28 cellular contexts compared by ENCODE assay signal in the genomic region with DNA sequence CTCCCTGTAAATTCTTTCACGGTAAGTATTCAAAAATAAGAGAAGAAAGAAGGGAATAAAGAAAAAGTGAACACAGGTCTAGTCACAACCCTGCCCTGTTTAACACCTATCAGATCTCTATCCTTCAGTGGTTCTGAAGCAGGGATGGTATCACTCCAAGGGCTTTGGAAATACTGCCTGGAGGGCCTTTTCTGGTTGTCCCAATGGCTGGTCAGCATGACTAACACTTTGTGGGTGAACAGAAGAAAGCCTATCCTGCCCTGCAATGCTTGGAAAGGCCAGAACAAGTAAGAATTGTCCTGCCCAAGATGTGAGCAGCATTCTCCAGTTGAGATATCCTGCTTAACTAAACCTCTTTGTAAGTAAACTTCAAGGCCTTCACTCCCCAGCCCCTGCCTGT.
DNase-seq lines count a peak whose midpoint lies in the region; ATAC-seq and TF ChIP-seq lines count a peak whose summit lies in the region.
"Had no signal": no experiment of that assay in that cellular context is flagged by ENCODE, and none has a peak within 500 bp of the region (broad histone marks: within the 10 kb centered on the region; RNA-seq: fewer than 3 reads in every experiment).

No MANE protein-coding gene starts in this region.

- H3K9me3 ChIP-seq in breast epithelium = peaks cover 5 to 12% of the 10 kb centered on the region in 2 donors
- H3K9me3 ChIP-seq: ovary had no signal

- DNase-seq in MCF 10A (ENCODE audit: unreplicated experiment) = peak; percentile 65
- no peak for DNase-seq in breast epithelium (ENCODE audit: low spot score in 2 of 2)
- peak; percentile 8 for DNase-seq in T1000 (lab: John Stamatoyannopoulos, UW)
- peak; percentile 15 for DNase-seq in glomerular visceral epithelial cell (ENCODE audit: extremely low spot score)
- DNase-seq in stimulated activated effector memory CD8-positive, alpha-beta T cell treated with anti-CD3 and anti-CD28 coated beads, Interleukin-12 subunit alpha, Interleukin-12 subunit beta, amount 100 ng/mL, for 72 hours (ENCODE audit: low spot score in 2 of 2) = no peak
- no peak for DNase-seq in Ammon's horn (ENCODE audit: low spot score)
- DNase-seq: activated CD4-positive, alpha-beta T cell treated with anti-CD3 and anti-CD28 coated beads for 48 hours; activated naive CD4-positive, alpha-beta T cell treated with anti-CD3 and anti-CD28 coated beads, Interleukin-2, amount 10 ng/mL, durations not matched to agents 7 days and 5 days; activated T-cell treated with anti-CD3 and anti-CD28 coated beads, Interleukin-2, amount 50 U/mL, for 72 hours; AML-193; aorta; CD8-positive, alpha-beta memory T cell; central memory CD4-positive, alpha-beta T cell; GOT3; naive thymus-derived CD4-positive, alpha-beta T cell; NCI-H1930; NCI-H345; NCI-H82; ovary; PC-9; stimulated activated CD4-positive, alpha-beta T cell treated with anti-CD3 and anti-CD28 coated beads, Interleukin-12 subunit alpha, Interleukin-12 subunit beta, amount 100 ng/mL, for 4 hours; T-cell had no signal

- no peak overlapping the region for H3K4me3 ChIP-seq in breast epithelium
- H3K4me3 ChIP-seq: ovary, PC-9, right atrium auricular region had no signal

- peaks cover 4% of the 10 kb centered on the region for H3K36me3 Mint-ChIP-seq in MCF 10A (ENCODE audit: insufficient read depth, unreplicated experiment)
- no peaks in the 10 kb centered on the region for H3K36me3 Mint-ChIP-seq in stimulated activated effector memory CD8-positive, alpha-beta T cell treated with anti-CD3 and anti-CD28 coated beads, Interleukin-12 subunit alpha, Interleukin-12 subunit beta, amount 100 ng/mL, for 72 hours
- H3K36me3 Mint-ChIP-seq: activated naive CD4-positive, alpha-beta T cell treated with anti-CD3 and anti-CD28 coated beads, Interleukin-2, amount 10 ng/mL, durations not matched to agents 7 days and 5 days; CD8-positive, alpha-beta memory T cell; T-cell; type B pancreatic cell had no signal

- no peak overlapping the region for H3K27ac ChIP-seq in breast epithelium
- H3K27ac ChIP-seq: 22Rv1, KMS-11, ovary, PC-9, right atrium auricular region had no signal

- H3K27me3 ChIP-seq in breast epithelium = no peaks in the 10 kb centered on the region
- H3K27me3 ChIP-seq: ovary, right atrium auricular region had no signal

- CTCF ChIA-PET in MCF 10A (lab: Yijun Ruan, JAX) = no interaction called here

- H3K9me3 Mint-ChIP-seq in MCF 10A (ENCODE audit: unreplicated experiment) = peaks cover 13% of the 10 kb centered on the region
- H3K9me3 Mint-ChIP-seq in stimulated activated effector memory CD8-positive, alpha-beta T cell treated with anti-CD3 and anti-CD28 coated beads, Interleukin-12 subunit alpha, Interleukin-12 subunit beta, amount 100 ng/mL, for 72 hours = peaks cover 10% of the 10 kb centered on the region

- H3K36me3 ChIP-seq in breast epithelium = no peaks in the 10 kb centered on the region
- H3K36me3 ChIP-seq: ovary, right atrium auricular region had no signal

- no peak overlapping the region for H3K4me3 Mint-ChIP-seq in MCF 10A (ENCODE audit: unreplicated experiment)
- H3K4me3 Mint-ChIP-seq in stimulated activated effector memory CD8-positive, alpha-beta T cell treated with anti-CD3 and anti-CD28 coated beads, Interleukin-12 subunit alpha, Interleukin-12 subunit beta, amount 100 ng/mL, for 72 hours = no peak overlapping the region
- H3K4me3 Mint-ChIP-seq: activated naive CD4-positive, alpha-beta T cell treated with anti-CD3 and anti-CD28 coated beads, Interleukin-2, amount 10 ng/mL, durations not matched to agents 7 days and 5 days; activated T-cell treated with anti-CD3 and anti-CD28 coated beads, Interleukin-2, amount 50 U/mL, for 72 hours; CD8-positive, alpha-beta memory T cell; naive thymus-derived CD4-positive, alpha-beta T cell; T-cell; type B pancreatic cell had no signal

- H3K4me1 Mint-ChIP-seq in MCF 10A (ENCODE audit: insufficient read depth, unreplicated experiment) = peaks cover 7% of the 10 kb centered on the region
- no peaks in the 10 kb centered on the region for H3K4me1 Mint-ChIP-seq in stimulated activated effector memory CD8-positive, alpha-beta T cell treated with anti-CD3 and anti-CD28 coated beads, Interleukin-12 subunit alpha, Interleukin-12 subunit beta, amount 100 ng/mL, for 72 hours
- H3K4me1 Mint-ChIP-seq: activated naive CD4-positive, alpha-beta T cell treated with anti-CD3 and anti-CD28 coated beads, Interleukin-2, amount 10 ng/mL, durations not matched to agents 7 days and 5 days; CD8-positive, alpha-beta memory T cell; naive thymus-derived CD4-positive, alpha-beta T cell; T-cell had no signal

- TF ChIP-seq POLR2A in breast epithelium (IDR thresholded peaks at IDR 0.05) = no peak

- no peak overlapping the region for H3K27ac Mint-ChIP-seq in MCF 10A (ENCODE audit: low read depth, unreplicated experiment)
- H3K27ac Mint-ChIP-seq in stimulated activated effector memory CD8-positive, alpha-beta T cell treated with anti-CD3 and anti-CD28 coated beads, Interleukin-12 subunit alpha, Interleukin-12 subunit beta, amount 100 ng/mL, for 72 hours = no peak overlapping the region
- H3K27ac Mint-ChIP-seq: activated naive CD4-positive, alpha-beta T cell treated with anti-CD3 and anti-CD28 coated beads, Interleukin-2, amount 10 ng/mL, durations not matched to agents 7 days and 5 days; activated T-cell treated with anti-CD3 and anti-CD28 coated beads, Interleukin-2, amount 50 U/mL, for 72 hours; CD8-positive, alpha-beta memory T cell; naive thymus-derived CD4-positive, alpha-beta T cell; T-cell; type B pancreatic cell had no signal

- H3K4me1 ChIP-seq in breast epithelium = no peaks in the 10 kb centered on the region
- H3K4me1 ChIP-seq: right atrium auricular region had no signal

- peak; percentile 26 for ATAC-seq in stimulated activated effector memory CD8-positive, alpha-beta T cell treated with anti-CD3 and anti-CD28 coated beads, Interleukin-12 subunit alpha, Interleukin-12 subunit beta, amount 100 ng/mL, for 72 hours
- ATAC-seq in HG02973 (IDR thresholded peaks at IDR 0.05; ENCODE audit: unreplicated experiment) (no peak), GM19467 (IDR thresholded peaks at IDR 0.05; ENCODE audit: unreplicated experiment) (no peak)
- ATAC-seq: activated T-cell treated with anti-CD3 and anti-CD28 coated beads, Interleukin-2, amount 50 U/mL, for 72 hours; naive thymus-derived CD4-positive, alpha-beta T cell; T-cell had no signal

- no peaks in the 10 kb centered on the region for H3K27me3 Mint-ChIP-seq in MCF 10A (ENCODE audit: insufficient read depth, unreplicated experiment)
- H3K27me3 Mint-ChIP-seq: activated naive CD4-positive, alpha-beta T cell treated with anti-CD3 and anti-CD28 coated beads, Interleukin-2, amount 10 ng/mL, durations not matched to agents 7 days and 5 days; T-cell; type B pancreatic cell had no signal

- POLR2A ChIA-PET in MCF 10A (lab: Yijun Ruan, JAX) = no interaction called here

- BruUV-seq in MCF 10A (replicated peaks; lab: Mats Ljungman, UMichigan) = no TSS peak

- TF ChIP-seq CTCF in MCF 10A (IDR thresholded peaks at IDR 0.05; ENCODE audit: unreplicated experiment) (no peak), breast epithelium (IDR thresholded peaks at IDR 0.05) (no peak)

- intact Hi-C loops in MCF 10A (cut with micrococcal nuclease) (no loop called here), breast epithelium (cut with DNase I; ENCODE audit: low total_unique reads) (no loop called here)

Comparison
In these comparisons a context has a peak if more than half of its experiments do, and no peak if none do; other contexts are left out.
1. DNase-seq: peak in MCF 10A (single experiment), T1000 (single experiment) and glomerular visceral epithelial cell (single experiment); none in breast epithelium (0 of 2), stimulated activated effector memory CD8-positive, alpha-beta T cell treated with anti-CD3 and anti-CD28 coated beads, Interleukin-12 subunit alpha, Interleukin-12 subunit beta, amount 100 ng/mL, for 72 hours (0 of 2) and Ammon's horn (single experiment).